Comparison of ENCODE assay signal across 8 cellular contexts in genomic region chr19:662207-662961, GRCh38. TPM values are rescaled to one million over a fixed set of nuclear protein-coding genes. Genes with fewer than 3 reads are reported as not detected.
DNase-seq lines count a peak whose midpoint lies in the region; ATAC-seq and TF ChIP-seq lines count a peak whose summit lies in the region.

No MANE protein-coding gene starts in this region.

- H3K27ac Mint-ChIP-seq in activated CD4-positive, alpha-beta T cell treated with anti-CD3 and anti-CD28 coated beads, Interleukin-2, amount 10 ng/mL, durations not matched to agents 24 days and 14 days = peak overlapping the region; percentile 93
- peak overlapping the region; percentile 89 to 98 for H3K27ac Mint-ChIP-seq in stimulated activated naive CD8-positive, alpha-beta T cell treated with anti-CD3 and anti-CD28 coated beads, Interleukin-15, amount 100 ng/mL, for 72 hours

- POLR2A ChIA-PET in AG04449 (lab: Yijun Ruan, JAX) = interaction anchor here (1.2 to 1.5 kb wide), 2 partner anchors 14 to 18 kb away, joined by 6 to 10 read pairs; partner anchors contain the start of gene FSTL3
- POLR2A ChIA-PET in IMR-90 (lab: Charles Lee; ENCODE audit: unreplicated experiment) = no interaction called here

- H3K4me2 ChIP-seq in IMR-90 (ENCODE audit: low read depth, low read length) = peak overlapping the region; percentile 95

- H3K9ac ChIP-seq in IMR-90 (ENCODE audit: low read depth, low read length) (peak overlapping the region; percentile 91), duodenal mucosa (ENCODE audit: low read depth in 1 of 2, low read length in 2 of 2) (peak overlapping the region; percentile 81 to 92)

- no peak overlapping the region for H2BK20ac ChIP-seq in IMR-90 (ENCODE audit: low read depth, low read length)

- no peaks in the 10 kb centered on the region for H3K27me3 Mint-ChIP-seq in activated CD4-positive, alpha-beta T cell treated with anti-CD3 and anti-CD28 coated beads, Interleukin-2, amount 10 ng/mL, durations not matched to agents 24 days and 14 days
- H3K27me3 Mint-ChIP-seq in stimulated activated naive CD8-positive, alpha-beta T cell treated with anti-CD3 and anti-CD28 coated beads, Interleukin-15, amount 100 ng/mL, for 72 hours = no peaks in the 10 kb centered on the region

- peak overlapping the region; percentile 48; the same call in 1 of the 2 replicates for H3K56ac ChIP-seq in IMR-90 (ENCODE audit: extremely low read depth, insufficient read depth, low read length)

- H3K4me3 Mint-ChIP-seq in activated CD4-positive, alpha-beta T cell treated with anti-CD3 and anti-CD28 coated beads, Interleukin-2, amount 10 ng/mL, durations not matched to agents 24 days and 14 days = peak overlapping the region; percentile 94
- peak overlapping the region; percentile 96 to 97 for H3K4me3 Mint-ChIP-seq in stimulated activated naive CD8-positive, alpha-beta T cell treated with anti-CD3 and anti-CD28 coated beads, Interleukin-15, amount 100 ng/mL, for 72 hours

- H2BK15ac ChIP-seq in IMR-90 (ENCODE audit: low read depth, low read length) = no peak overlapping the region

- H3K9me3 Mint-ChIP-seq in activated CD4-positive, alpha-beta T cell treated with anti-CD3 and anti-CD28 coated beads, Interleukin-2, amount 10 ng/mL, durations not matched to agents 24 days and 14 days = no peaks in the 10 kb centered on the region
- H3K9me3 Mint-ChIP-seq in stimulated activated naive CD8-positive, alpha-beta T cell treated with anti-CD3 and anti-CD28 coated beads, Interleukin-15, amount 100 ng/mL, for 72 hours = no peaks in the 10 kb centered on the region

- dilution Hi-C loops in IMR-90 (cut with HindIII; ENCODE audit: low sequenced_read_pairs, unreplicated experiment) = no loop called here

- peak overlapping the region; percentile 95 for H2AK9ac ChIP-seq in IMR-90 (replicated peaks; ENCODE audit: low read depth, low read length, poor library complexity)

- no peaks in the 10 kb centered on the region for H3K9me1 ChIP-seq in IMR-90 (ENCODE audit: insufficient read depth, low read length)

- H3K36me3 ChIP-seq in IMR-90 (ENCODE audit: control insufficient read depth, insufficient read depth, low read length) = peaks cover 7% of the 10 kb centered on the region; the same call in 1 of the 2 replicates
- H3K36me3 ChIP-seq in duodenal mucosa (ENCODE audit: control insufficient read depth in 1 of 2, insufficient read depth in 2 of 2, low read length in 2 of 2) = peaks cover 0 to 12% of the 10 kb centered on the region in 2 donors
- H3K36me3 ChIP-seq in muscle layer of duodenum (ENCODE audit: control insufficient read depth in 1 of 2, insufficient read depth in 2 of 2, low read length in 2 of 2) = peaks cover 0 to 3% of the 10 kb centered on the region in 2 donors

- H3K27me3 ChIP-seq in IMR-90 (ENCODE audit: control insufficient read depth, insufficient read depth, low read length) (no peaks in the 10 kb centered on the region), duodenal mucosa (ENCODE audit: control insufficient read depth in 1 of 2, insufficient read depth in 2 of 2, low read length in 2 of 2) (no peaks in the 10 kb centered on the region), muscle layer of duodenum (ENCODE audit: low read depth, low read length) (no peaks in the 10 kb centered on the region)

- H3K4ac ChIP-seq in IMR-90 (ENCODE audit: low read depth, low read length) = peak overlapping the region; percentile 83

- no TSS peak for BruUV-seq in IMR-90 (replicated peaks; lab: Mats Ljungman, UMichigan)

- peak overlapping the region; percentile 32; the same call in 1 of the 2 replicates for H2AK5ac ChIP-seq in IMR-90 (ENCODE audit: low read depth, low read length)

- no peak overlapping the region for H2BK120ac ChIP-seq in IMR-90 (ENCODE audit: low read depth, low read length)

- 0% methylated on average over 46 of the region's 81 CpGs; no CpG with 5 or more reads in 1 of the 2 experiments for WGBS in IMR-90 (ENCODE audit: extremely low coverage in 2 of 2, insufficient read length in 1 of 2), 2 experiments

- peaks cover 0 to 35% of the 10 kb centered on the region in 2 experiments; a peak in 2 of 4 replicates for H3K79me1 ChIP-seq in IMR-90 (ENCODE audit: low read depth in 1 of 2, low read length in 2 of 2)

- TF ChIP-seq CTCF in AG04449 (IDR thresholded peaks at IDR 0.05; ENCODE audit: insufficient read depth, low read length, missing control alignments) (no peak), IMR-90 (conservative IDR thresholded peaks at IDR 0.05; ENCODE audit: low read depth, low read length) (no peak)

- H3K9me3 ChIP-seq in IMR-90 (ENCODE audit: control insufficient read depth, insufficient read depth, low read length) (no peaks in the 10 kb centered on the region), duodenal mucosa (ENCODE audit: control insufficient read depth in 1 of 2, low read length in 2 of 2) (no peaks in the 10 kb centered on the region), muscle layer of duodenum (ENCODE audit: control insufficient read depth in 1 of 2, low read length in 2 of 2) (no peaks in the 10 kb centered on the region)

- peak; percentile 9 for ATAC-seq in GM18873 (IDR thresholded peaks at IDR 0.05; ENCODE audit: low FRiP score, unreplicated experiment)
- peak; percentile 11 for ATAC-seq in IMR-90 (ENCODE audit: low read depth)
- ATAC-seq in stimulated activated naive CD8-positive, alpha-beta T cell treated with anti-CD3 and anti-CD28 coated beads, Interleukin-15, amount 100 ng/mL, for 72 hours = peak; percentile 36

- peaks cover 14% of the 10 kb centered on the region for H3K4me1 ChIP-seq in IMR-90 (ENCODE audit: control insufficient read depth, insufficient read depth, low read length)
- peaks cover 43 to 60% of the 10 kb centered on the region in 2 donors for H3K4me1 ChIP-seq in duodenal mucosa (ENCODE audit: control insufficient read depth in 1 of 2, insufficient read depth in 2 of 2, low read length in 2 of 2)
- peaks cover 7 to 62% of the 10 kb centered on the region in 2 donors for H3K4me1 ChIP-seq in muscle layer of duodenum (ENCODE audit: control insufficient read depth in 1 of 2, insufficient read depth in 2 of 2, low read length in 2 of 2)

- TF ChIP-seq POLR2A in IMR-90 (IDR thresholded peaks at IDR 0.05; ENCODE audit: low read depth, low read length) = 0 out of 2 replicates have a peak, but pooled peaks have one; percentile 12

- H4K20me1 ChIP-seq in IMR-90 (ENCODE audit: insufficient read depth, low read length) = peaks cover 49% of the 10 kb centered on the region

- peaks cover 20% of the 10 kb centered on the region for H3K4me1 Mint-ChIP-seq in activated CD4-positive, alpha-beta T cell treated with anti-CD3 and anti-CD28 coated beads, Interleukin-2, amount 10 ng/mL, durations not matched to agents 24 days and 14 days
- peaks cover 57% of the 10 kb centered on the region for H3K4me1 Mint-ChIP-seq in stimulated activated naive CD8-positive, alpha-beta T cell treated with anti-CD3 and anti-CD28 coated beads, Interleukin-15, amount 100 ng/mL, for 72 hours

- H3K14ac ChIP-seq in IMR-90 (replicated peaks; ENCODE audit: low read depth, low read length) = 0 out of 2 replicates have a peak overlapping the region, but pooled peaks have one; percentile 62

- in situ Hi-C loops in IMR-90 (cut with MboI; ENCODE audit: low sequenced_read_pairs) = no loop called here

- intact Hi-C loops in IMR-90 (cut with micrococcal nuclease) = loop anchor here (2.0 to 10.0 kb wide), 4 partner anchors 30 to 250 kb away; partner anchors contain the start of genes POLRMT and R3HDM4
- intact Hi-C loops in activated CD4-positive, alpha-beta T cell treated with anti-CD3 and anti-CD28 coated beads, Interleukin-2, amount 10 ng/mL, durations not matched to agents 24 days and 14 days (cut with micrococcal nuclease) = loop anchor here (1.0 kb wide), 2 partner anchors 29 to 90 kb away; partner anchors contain the start of genes BSG and POLRMT

- peak overlapping the region; percentile 85 for H3K4me3 ChIP-seq in AG04449 (ENCODE audit: low read depth, low read length)
- peak overlapping the region; percentile 87 for H3K4me3 ChIP-seq in IMR-90 (ENCODE audit: insufficient read depth, low read depth, low read length)
- peak overlapping the region; percentile 71 to 72 for H3K4me3 ChIP-seq in duodenal mucosa (ENCODE audit: low read depth in 1 of 2, low read length in 2 of 2)
- peak overlapping the region; percentile 64 to 96 for H3K4me3 ChIP-seq in muscle layer of duodenum (ENCODE audit: low read depth in 1 of 2, low read length in 2 of 2)

- H4K91ac ChIP-seq in IMR-90 (ENCODE audit: insufficient read depth, low read depth, low read length) = no peak overlapping the region; the same call in 1 of the 2 replicates

- 0 out of 2 replicates have a peak overlapping the region, but pooled peaks have one; percentile 2 for H3K23ac ChIP-seq in IMR-90 (ENCODE audit: low read depth, low read length)

- no peak overlapping the region for H3K18ac ChIP-seq in IMR-90 (ENCODE audit: low read depth, low read length)

- DNase-seq in AG04449 (ENCODE audit: low read depth, low spot score) (no peak), IMR-90 (peak; percentile 38), NCI-H510A (lab: John Stamatoyannopoulos, UW) (no peak)
- peak; percentile 93 for DNase-seq in activated CD4-positive, alpha-beta T cell treated with anti-CD3 and anti-CD28 coated beads, Interleukin-2, amount 10 ng/mL, durations not matched to agents 24 days and 14 days
- peak; percentile 56 to 69 for DNase-seq in stimulated activated naive CD8-positive, alpha-beta T cell treated with anti-CD3 and anti-CD28 coated beads, Interleukin-15, amount 100 ng/mL, for 72 hours

- H3K36me3 Mint-ChIP-seq in activated CD4-positive, alpha-beta T cell treated with anti-CD3 and anti-CD28 coated beads, Interleukin-2, amount 10 ng/mL, durations not matched to agents 24 days and 14 days (ENCODE audit: low read depth) = peaks cover 16% of the 10 kb centered on the region

- CTCF ChIA-PET in AG04449 (lab: Yijun Ruan, JAX) (interaction anchor here (1.4 to 1.9 kb wide), 4 partner anchors 69 to 203 kb away, joined by 3 to 14 read pairs (median 8); no protein-coding TSS in a partner anchor), IMR-90 (lab: Yijun Ruan, JAX) (no interaction called here)

- H4K8ac ChIP-seq in IMR-90 (ENCODE audit: low read depth in 2 of 2, low read length in 2 of 2) = peak overlapping the region in 1 of 2 experiments; percentile 74; a peak in 3 of 4 replicates

- H3K27ac ChIP-seq in IMR-90 (ENCODE audit: insufficient read depth, low read length) (peak overlapping the region; percentile 75), duodenal mucosa (ENCODE audit: low read depth, low read length) (peak overlapping the region; percentile 82), muscle layer of duodenum (ENCODE audit: low read length) (peak overlapping the region; percentile 63)

- H4K5ac ChIP-seq in IMR-90 (ENCODE audit: low read depth, low read length) = no peak overlapping the region

- no peak for TF ChIP-seq RAD21 in IMR-90 (IDR thresholded peaks at IDR 0.05; ENCODE audit: low read length)

- peak overlapping the region; percentile 82 for H2BK5ac ChIP-seq in IMR-90 (ENCODE audit: low read depth, low read length, poor library complexity, severe bottlenecking)

- H2AFZ ChIP-seq in IMR-90 (replicated peaks; ENCODE audit: low read length, poor library complexity) = peak overlapping the region; percentile 92

RNA-seq across cellular contexts. Expression of gene RNF126, which starts 0.6 kb away (rescaled TPM):
- total RNA-seq in IMR-90 (2012; rRNA removed) = 7.0 and 8.6 TPM in 2 replicates
- 25.8 and 27.4 TPM in 2 replicates for polyA plus RNA-seq in IMR-90 (2012; rRNA removed)
- 32.5 and 45.6 TPM in 2 replicates for polyA plus RNA-seq in IMR-90 (2012; cell fraction: cytosol; rRNA removed)
- 38.8 and 87.7 TPM in 2 replicates for polyA plus RNA-seq in IMR-90 (2012; cell fraction: nucleus; rRNA removed; ENCODE audit: low replicate concordance)
- total RNA-seq in activated CD4-positive, alpha-beta T cell treated with anti-CD3 and anti-CD28 coated beads, Interleukin-2, amount 10 ng/mL, durations not matched to agents 24 days and 14 days = 109 and 110 TPM in 2 replicates

RNA-seq across cellular contexts. Expression of gene FSTL3, which starts 13.8 kb away (rescaled TPM):
- 32.3 and 39.4 TPM in 2 replicates for total RNA-seq in IMR-90 (2012; rRNA removed)
- polyA plus RNA-seq in IMR-90 (2012; rRNA removed) = 76.9 and 107 TPM in 2 replicates
- polyA plus RNA-seq in IMR-90 (2012; cell fraction: cytosol; rRNA removed) = 42.3 and 113 TPM in 2 replicates
- 262 and 579 TPM in 2 replicates for polyA plus RNA-seq in IMR-90 (2012; cell fraction: nucleus; rRNA removed; ENCODE audit: low replicate concordance)
- 7.2 and 7.7 TPM in 2 replicates for total RNA-seq in activated CD4-positive, alpha-beta T cell treated with anti-CD3 and anti-CD28 coated beads, Interleukin-2, amount 10 ng/mL, durations not matched to agents 24 days and 14 days

RNA-seq across cellular contexts. Expression of gene FGF22, which starts 22.7 kb away (rescaled TPM):
- not detected in 2 replicates for total RNA-seq in IMR-90 (2012; rRNA removed)
- polyA plus RNA-seq in IMR-90 (2012; rRNA removed) = 0.14 and 0.24 TPM in 2 replicates
- polyA plus RNA-seq in IMR-90 (2012; cell fraction: cytosol; rRNA removed) = 0.21 and 0.22 TPM in 2 replicates
- polyA plus RNA-seq in IMR-90 (2012; cell fraction: nucleus; rRNA removed; ENCODE audit: low replicate concordance) = 0.40 and 2.1 TPM in 2 replicates
- not detected in 2 replicates for total RNA-seq in activated CD4-positive, alpha-beta T cell treated with anti-CD3 and anti-CD28 coated beads, Interleukin-2, amount 10 ng/mL, durations not matched to agents 24 days and 14 days

RNA-seq across cellular contexts. Expression of gene POLRMT, which starts 29.0 kb away (rescaled TPM):
- total RNA-seq in IMR-90 (2012; rRNA removed) = 9.9 and 10.3 TPM in 2 replicates
- 29.6 and 44.6 TPM in 2 replicates for polyA plus RNA-seq in IMR-90 (2012; rRNA removed)
- polyA plus RNA-seq in IMR-90 (2012; cell fraction: cytosol; rRNA removed) = 13.8 and 22.8 TPM in 2 replicates
- polyA plus RNA-seq in IMR-90 (2012; cell fraction: nucleus; rRNA removed; ENCODE audit: low replicate concordance) = 96.1 and 272 TPM in 2 replicates
- 103 and 104 TPM in 2 replicates for total RNA-seq in activated CD4-positive, alpha-beta T cell treated with anti-CD3 and anti-CD28 coated beads, Interleukin-2, amount 10 ng/mL, durations not matched to agents 24 days and 14 days

RNA-seq across cellular contexts. Expression of gene PRSS57, which starts 32.9 kb away (rescaled TPM):
- total RNA-seq in IMR-90 (2012; rRNA removed) = not detected in 2 replicates
- polyA plus RNA-seq in IMR-90 (2012; rRNA removed) = not detected in 2 replicates
- polyA plus RNA-seq in IMR-90 (2012; cell fraction: cytosol; rRNA removed) = not detected in 2 replicates
- not detected in 2 replicates for polyA plus RNA-seq in IMR-90 (2012; cell fraction: nucleus; rRNA removed; ENCODE audit: low replicate concordance)
- total RNA-seq in activated CD4-positive, alpha-beta T cell treated with anti-CD3 and anti-CD28 coated beads, Interleukin-2, amount 10 ng/mL, durations not matched to agents 24 days and 14 days = not detected in 2 replicates

Comparison
In these comparisons a context has a peak if more than half of its experiments do, and no peak if none do; other contexts are left out.
1. DNase-seq: peak in IMR-90 (single experiment), activated CD4-positive, alpha-beta T cell treated with anti-CD3 and anti-CD28 coated beads, Interleukin-2, amount 10 ng/mL, durations not matched to agents 24 days and 14 days (single experiment) and stimulated activated naive CD8-positive, alpha-beta T cell treated with anti-CD3 and anti-CD28 coated beads, Interleukin-15, amount 100 ng/mL, for 72 hours (2 of 2); none in AG04449 (single experiment) and NCI-H510A (single experiment).
2. RNA of gene RNF126, which starts 0.6 kb away (total RNA-seq): 109 to 110 TPM in activated CD4-positive, alpha-beta T cell treated with anti-CD3 and anti-CD28 coated beads, Interleukin-2, amount 10 ng/mL, durations not matched to agents 24 days and 14 days; 7.0 to 8.6 TPM in IMR-90; every median in the first group is over 10 times any median in the second.
3. Peak in every context shown above with its lines, with median percentiles within 50 percentile points of each other: H3K4me3 ChIP-seq, ATAC-seq and H3K27ac ChIP-seq.